In the genomic region with DNA sequence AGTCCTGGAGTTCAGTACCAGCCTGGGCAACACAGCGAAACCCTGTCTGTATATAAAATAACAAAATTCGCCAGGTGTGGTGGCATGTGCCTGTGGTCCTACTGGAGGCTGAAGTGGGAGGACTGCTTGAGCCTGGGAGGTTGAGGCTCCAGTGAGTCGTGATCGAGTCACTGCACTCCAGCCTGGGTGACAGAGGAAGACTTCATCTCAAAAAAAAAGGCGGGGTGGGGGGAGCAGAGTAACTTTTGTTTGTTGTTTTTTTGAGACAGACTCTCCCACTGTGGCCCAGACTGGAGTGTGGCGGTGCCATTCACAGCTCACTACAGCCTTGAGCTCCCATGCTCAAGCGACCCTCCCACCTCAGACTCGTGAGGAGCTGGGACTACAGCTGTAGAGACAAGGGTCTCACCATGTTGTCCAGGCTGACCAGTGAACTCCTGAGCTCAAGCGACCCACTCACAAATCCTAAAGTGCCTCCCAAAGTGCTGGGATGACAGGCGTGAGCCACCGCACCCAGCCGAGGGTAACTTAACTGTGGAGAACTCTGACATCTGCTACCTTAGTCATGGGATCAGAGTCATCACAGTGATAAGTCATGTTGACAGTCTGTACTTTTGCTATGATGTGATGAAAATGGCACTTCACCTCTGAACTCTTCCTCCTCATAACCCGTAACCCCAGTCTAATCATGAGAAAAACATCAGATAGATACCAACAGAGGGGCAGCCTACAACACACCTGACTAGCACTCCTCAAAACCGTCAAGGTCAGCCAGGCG, we compare ENCODE assay signal across 9 cellular contexts. TPM values are rescaled to one million over a fixed set of nuclear protein-coding genes. Genes with fewer than 3 reads are reported as not detected.
DNase-seq lines count a peak whose midpoint lies in the region; ATAC-seq and TF ChIP-seq lines count a peak whose summit lies in the region.
"Had no signal": no experiment of that assay in that cellular context is flagged by ENCODE, and none has a peak within 500 bp of the region (broad histone marks: within the 10 kb centered on the region; RNA-seq: fewer than 3 reads in every experiment).

No MANE protein-coding gene starts in this region.

- CTCF ChIA-PET in activated CD4-positive, alpha-beta T cell treated with anti-CD3 and anti-CD28 coated beads, Interleukin-2, amount 10 ng/mL, durations not matched to agents 7 days and 5 days (lab: Charles Lee) = interaction anchor here (0.7 to 1.3 kb wide), 2 partner anchors 17 to 29 kb away, joined by 3 read pairs; no protein-coding TSS in a partner anchor
- CTCF ChIA-PET in activated CD4-positive, alpha-beta memory T cell treated with anti-CD3 and anti-CD28 coated beads for 36 hours (lab: Charles Lee) = no interaction called here
- CTCF ChIA-PET in naive thymus-derived CD4-positive, alpha-beta T cell (lab: Charles Lee) = interaction anchor here (1.6 kb wide), 1 partner anchor 32 kb away, joined by 4 read pairs; no protein-coding TSS in a partner anchor

- H3K4me3 Mint-ChIP-seq in activated CD4-positive, alpha-beta T cell treated with anti-CD3 and anti-CD28 coated beads, Interleukin-2, amount 10 ng/mL, durations not matched to agents 24 days and 14 days = no peak overlapping the region
- no peak overlapping the region for H3K4me3 Mint-ChIP-seq in activated CD4-positive, alpha-beta T cell treated with anti-CD3 and anti-CD28 coated beads, Interleukin-2, amount 10 ng/mL, durations not matched to agents 7 days and 5 days
- H3K4me3 Mint-ChIP-seq in activated CD4-positive, alpha-beta memory T cell treated with anti-CD3 and anti-CD28 coated beads for 36 hours = no peak overlapping the region
- H3K4me3 Mint-ChIP-seq in stimulated activated naive CD8-positive, alpha-beta T cell treated with anti-CD3 and anti-CD28 coated beads, Interleukin-15, amount 100 ng/mL, for 72 hours = no peak overlapping the region
- H3K4me3 Mint-ChIP-seq in naive thymus-derived CD4-positive, alpha-beta T cell = no peak overlapping the region

- no peaks in the 10 kb centered on the region for H3K27me3 Mint-ChIP-seq in activated CD4-positive, alpha-beta T cell treated with anti-CD3 and anti-CD28 coated beads, Interleukin-2, amount 10 ng/mL, durations not matched to agents 24 days and 14 days
- no peaks in the 10 kb centered on the region for H3K27me3 Mint-ChIP-seq in activated CD4-positive, alpha-beta T cell treated with anti-CD3 and anti-CD28 coated beads, Interleukin-2, amount 10 ng/mL, durations not matched to agents 7 days and 5 days
- no peaks in the 10 kb centered on the region for H3K27me3 Mint-ChIP-seq in activated CD4-positive, alpha-beta memory T cell treated with anti-CD3 and anti-CD28 coated beads for 36 hours
- H3K27me3 Mint-ChIP-seq in stimulated activated naive CD8-positive, alpha-beta T cell treated with anti-CD3 and anti-CD28 coated beads, Interleukin-15, amount 100 ng/mL, for 72 hours = no peaks in the 10 kb centered on the region
- H3K27me3 Mint-ChIP-seq in naive thymus-derived CD4-positive, alpha-beta T cell = no peaks in the 10 kb centered on the region

- H3K36me3 Mint-ChIP-seq in activated CD4-positive, alpha-beta T cell treated with anti-CD3 and anti-CD28 coated beads, Interleukin-2, amount 10 ng/mL, durations not matched to agents 24 days and 14 days (ENCODE audit: low read depth) = peaks cover 40% of the 10 kb centered on the region
- peaks cover 17% of the 10 kb centered on the region for H3K36me3 Mint-ChIP-seq in activated CD4-positive, alpha-beta T cell treated with anti-CD3 and anti-CD28 coated beads, Interleukin-2, amount 10 ng/mL, durations not matched to agents 7 days and 5 days (ENCODE audit: low read depth)
- H3K36me3 Mint-ChIP-seq in activated CD4-positive, alpha-beta memory T cell treated with anti-CD3 and anti-CD28 coated beads for 36 hours = peaks cover 20% of the 10 kb centered on the region
- peaks cover 5 to 33% (median 8%) of the 10 kb centered on the region in 5 donors for H3K36me3 Mint-ChIP-seq in naive thymus-derived CD4-positive, alpha-beta T cell

- no peak for DNase-seq in activated CD4-positive, alpha-beta T cell treated with anti-CD3 and anti-CD28 coated beads, Interleukin-2, amount 10 ng/mL, durations not matched to agents 24 days and 14 days
- DNase-seq in activated CD4-positive, alpha-beta T cell treated with anti-CD3 and anti-CD28 coated beads, Interleukin-2, amount 10 ng/mL, durations not matched to agents 7 days and 5 days = no peak
- peak; percentile 51 for DNase-seq in activated CD4-positive, alpha-beta memory T cell treated with anti-CD3 and anti-CD28 coated beads for 36 hours
- DNase-seq in foreskin keratinocyte = peak in 1 of 2 donors; percentile 76
- DNase-seq in stimulated activated naive CD8-positive, alpha-beta T cell treated with anti-CD3 and anti-CD28 coated beads, Interleukin-15, amount 100 ng/mL, for 72 hours = no peak
- no peak for DNase-seq in naive thymus-derived CD4-positive, alpha-beta T cell
- DNase-seq in mesenteric fat pad (ENCODE audit: low spot score) = no peak
- DNase-seq in NCI-H446 (lab: John Stamatoyannopoulos, UW) = no peak
- DNase-seq: cortex of kidney had no signal

- no peaks in the 10 kb centered on the region for H3K9me3 Mint-ChIP-seq in activated CD4-positive, alpha-beta T cell treated with anti-CD3 and anti-CD28 coated beads, Interleukin-2, amount 10 ng/mL, durations not matched to agents 24 days and 14 days
- H3K9me3 Mint-ChIP-seq in activated CD4-positive, alpha-beta T cell treated with anti-CD3 and anti-CD28 coated beads, Interleukin-2, amount 10 ng/mL, durations not matched to agents 7 days and 5 days = no peaks in the 10 kb centered on the region
- H3K9me3 Mint-ChIP-seq in activated CD4-positive, alpha-beta memory T cell treated with anti-CD3 and anti-CD28 coated beads for 36 hours = no peaks in the 10 kb centered on the region
- no peaks in the 10 kb centered on the region for H3K9me3 Mint-ChIP-seq in stimulated activated naive CD8-positive, alpha-beta T cell treated with anti-CD3 and anti-CD28 coated beads, Interleukin-15, amount 100 ng/mL, for 72 hours
- peaks cover 0 to 1% (median 0%) of the 10 kb centered on the region in 11 donors for H3K9me3 Mint-ChIP-seq in naive thymus-derived CD4-positive, alpha-beta T cell

- H3K36me3 ChIP-seq in naive thymus-derived CD4-positive, alpha-beta T cell (ENCODE audit: control insufficient read depth in 2 of 3, insufficient read depth in 3 of 3, low read length in 3 of 3) = peaks cover 0 to 67% (median 3%) of the 10 kb centered on the region in 3 experiments

- POLR2A ChIA-PET in activated CD4-positive, alpha-beta T cell treated with anti-CD3 and anti-CD28 coated beads, Interleukin-2, amount 10 ng/mL, durations not matched to agents 7 days and 5 days (lab: Charles Lee) = no interaction called here
- POLR2A ChIA-PET in activated CD4-positive, alpha-beta memory T cell treated with anti-CD3 and anti-CD28 coated beads for 36 hours (lab: Charles Lee) = interaction anchor here (0.7 kb wide), 1 partner anchor 17 kb away, joined by 3 read pairs; no protein-coding TSS in a partner anchor
- POLR2A ChIA-PET in naive thymus-derived CD4-positive, alpha-beta T cell (lab: Charles Lee) = interaction anchor here (0.6 to 0.7 kb wide), 2 partner anchors 9 to 458 kb away, joined by 3 to 4 read pairs; no protein-coding TSS in a partner anchor

- H3K27me3 ChIP-seq in foreskin keratinocyte = no peaks in the 10 kb centered on the region
- H3K27me3 ChIP-seq in naive thymus-derived CD4-positive, alpha-beta T cell (ENCODE audit: control insufficient read depth in 2 of 2, insufficient read depth in 2 of 2, low read length in 2 of 2) = no peaks in the 10 kb centered on the region

- H3K27ac ChIP-seq in foreskin keratinocyte = peak overlapping the region; percentile 95
- no peak overlapping the region for H3K27ac ChIP-seq in naive thymus-derived CD4-positive, alpha-beta T cell (ENCODE audit: low read depth, low read length)

- intact Hi-C loops in activated CD4-positive, alpha-beta T cell treated with anti-CD3 and anti-CD28 coated beads, Interleukin-2, amount 10 ng/mL, durations not matched to agents 24 days and 14 days (cut with micrococcal nuclease) = no loop called here
- intact Hi-C loops in activated CD4-positive, alpha-beta memory T cell treated with anti-CD3 and anti-CD28 coated beads for 36 hours (cut with micrococcal nuclease) = no loop called here
- intact Hi-C loops in naive thymus-derived CD4-positive, alpha-beta T cell (cut with micrococcal nuclease) = no loop called here

- TF ChIP-seq CTCF in foreskin keratinocyte (conservative IDR thresholded peaks at IDR 0.05) = no peak

- no peak overlapping the region for H3K4me3 ChIP-seq in naive thymus-derived CD4-positive, alpha-beta T cell (ENCODE audit: low read length)

- peaks cover 42% of the 10 kb centered on the region for H3K4me1 ChIP-seq in foreskin keratinocyte
- H3K4me1 ChIP-seq in naive thymus-derived CD4-positive, alpha-beta T cell (ENCODE audit: control insufficient read depth in 2 of 2, insufficient read depth in 2 of 2, low read length in 2 of 2) = no peaks in the 10 kb centered on the region

- H3K9me3 ChIP-seq in naive thymus-derived CD4-positive, alpha-beta T cell (ENCODE audit: control insufficient read depth in 2 of 3, low read length in 3 of 3) = no peaks in the 10 kb centered on the region

- peaks cover 13% of the 10 kb centered on the region for H3K4me1 Mint-ChIP-seq in activated CD4-positive, alpha-beta T cell treated with anti-CD3 and anti-CD28 coated beads, Interleukin-2, amount 10 ng/mL, durations not matched to agents 24 days and 14 days
- peaks cover 9% of the 10 kb centered on the region for H3K4me1 Mint-ChIP-seq in activated CD4-positive, alpha-beta T cell treated with anti-CD3 and anti-CD28 coated beads, Interleukin-2, amount 10 ng/mL, durations not matched to agents 7 days and 5 days
- peaks cover 23% of the 10 kb centered on the region for H3K4me1 Mint-ChIP-seq in activated CD4-positive, alpha-beta memory T cell treated with anti-CD3 and anti-CD28 coated beads for 36 hours (ENCODE audit: low read depth)
- H3K4me1 Mint-ChIP-seq in stimulated activated naive CD8-positive, alpha-beta T cell treated with anti-CD3 and anti-CD28 coated beads, Interleukin-15, amount 100 ng/mL, for 72 hours = peaks cover 18% of the 10 kb centered on the region
- peaks cover 18 to 40% (median 23%) of the 10 kb centered on the region in 7 donors for H3K4me1 Mint-ChIP-seq in naive thymus-derived CD4-positive, alpha-beta T cell

- ATAC-seq in foreskin keratinocyte = peak; percentile 57
- ATAC-seq in stimulated activated naive CD8-positive, alpha-beta T cell treated with anti-CD3 and anti-CD28 coated beads, Interleukin-15, amount 100 ng/mL, for 72 hours = no peak
- no peak for ATAC-seq in naive thymus-derived CD4-positive, alpha-beta T cell

- H3K27ac Mint-ChIP-seq in activated CD4-positive, alpha-beta T cell treated with anti-CD3 and anti-CD28 coated beads, Interleukin-2, amount 10 ng/mL, durations not matched to agents 24 days and 14 days = peak overlapping the region; percentile 41
- H3K27ac Mint-ChIP-seq in activated CD4-positive, alpha-beta T cell treated with anti-CD3 and anti-CD28 coated beads, Interleukin-2, amount 10 ng/mL, durations not matched to agents 7 days and 5 days = no peak overlapping the region
- peak overlapping the region; percentile 42 for H3K27ac Mint-ChIP-seq in activated CD4-positive, alpha-beta memory T cell treated with anti-CD3 and anti-CD28 coated beads for 36 hours
- H3K27ac Mint-ChIP-seq in stimulated activated naive CD8-positive, alpha-beta T cell treated with anti-CD3 and anti-CD28 coated beads, Interleukin-15, amount 100 ng/mL, for 72 hours = peak overlapping the region; percentile 59 to 82
- H3K27ac Mint-ChIP-seq in naive thymus-derived CD4-positive, alpha-beta T cell = peak overlapping the region in 4 of 9 donors; percentile 45 to 87 (median 68)

RNA-seq across cellular contexts. Expression of a gene that starts 16.5 kb away (rescaled TPM):
- total RNA-seq in activated CD4-positive, alpha-beta T cell treated with anti-CD3 and anti-CD28 coated beads, Interleukin-2, amount 10 ng/mL, durations not matched to agents 24 days and 14 days = 26.3 and 30.2 TPM in 2 replicates
- 10 to 100 TPM; 27.9 to 31.3 TPM for total RNA-seq in activated CD4-positive, alpha-beta T cell treated with anti-CD3 and anti-CD28 coated beads, Interleukin-2, amount 10 ng/mL, durations not matched to agents 7 days and 5 days
- total RNA-seq in activated CD4-positive, alpha-beta memory T cell treated with anti-CD3 and anti-CD28 coated beads for 36 hours = 10 to 100 TPM; 15.0 to 16.9 TPM
- 58.2 and 67.4 TPM in 2 replicates for total RNA-seq in foreskin keratinocyte
- polyA plus RNA-seq in foreskin keratinocyte = 57.0 and 65.6 TPM in 2 replicates
- 10 to 100 TPM; 16.0 to 27.6 (median 20.8) TPM for total RNA-seq in naive thymus-derived CD4-positive, alpha-beta T cell
- polyA plus RNA-seq in naive thymus-derived CD4-positive, alpha-beta T cell = 10 to 100 TPM; 18.1 to 29.3 TPM
- total RNA-seq in mesenteric fat pad = 44.1 TPM

RNA-seq across cellular contexts. Expression of a gene that starts 24.1 kb away (rescaled TPM):
- total RNA-seq in activated CD4-positive, alpha-beta T cell treated with anti-CD3 and anti-CD28 coated beads, Interleukin-2, amount 10 ng/mL, durations not matched to agents 24 days and 14 days = 142 and 153 TPM in 2 replicates
- 100 to 1,000 TPM; 111 to 144 TPM for total RNA-seq in activated CD4-positive, alpha-beta T cell treated with anti-CD3 and anti-CD28 coated beads, Interleukin-2, amount 10 ng/mL, durations not matched to agents 7 days and 5 days
- total RNA-seq in activated CD4-positive, alpha-beta memory T cell treated with anti-CD3 and anti-CD28 coated beads for 36 hours = 100 to 1,000 TPM; 167 to 172 TPM
- total RNA-seq in foreskin keratinocyte (79.8 and 81.9 TPM in 2 replicates), mesenteric fat pad (89.0 TPM)
- 82.0 and 85.8 TPM in 2 replicates for polyA plus RNA-seq in foreskin keratinocyte
- 100 to 1,000 TPM; 131 to 167 (median 140) TPM for total RNA-seq in naive thymus-derived CD4-positive, alpha-beta T cell
- polyA plus RNA-seq in naive thymus-derived CD4-positive, alpha-beta T cell = 100 to 1,000 TPM; 128 to 134 TPM

RNA-seq across cellular contexts. Expression of a gene that starts 53.6 kb away (rescaled TPM):
- total RNA-seq in activated CD4-positive, alpha-beta T cell treated with anti-CD3 and anti-CD28 coated beads, Interleukin-2, amount 10 ng/mL, durations not matched to agents 24 days and 14 days = 45.5 and 45.9 TPM in 2 replicates
- 10 to 100 TPM; 17.9 to 24.1 TPM for total RNA-seq in activated CD4-positive, alpha-beta T cell treated with anti-CD3 and anti-CD28 coated beads, Interleukin-2, amount 10 ng/mL, durations not matched to agents 7 days and 5 days
- total RNA-seq in activated CD4-positive, alpha-beta memory T cell treated with anti-CD3 and anti-CD28 coated beads for 36 hours = 10 to 100 TPM; 53.3 to 56.5 TPM
- total RNA-seq in foreskin keratinocyte (24.1 and 25.7 TPM in 2 replicates), mesenteric fat pad (434 TPM)
- polyA plus RNA-seq in foreskin keratinocyte = 31.9 and 32.3 TPM in 2 replicates
- 100 to 1,000 TPM in 1 of 5 experiments, 10 to 100 TPM in 4; 27.8 to 201 (median 40.9) TPM for total RNA-seq in naive thymus-derived CD4-positive, alpha-beta T cell
- polyA plus RNA-seq in naive thymus-derived CD4-positive, alpha-beta T cell = 10 to 100 TPM; 12.8 to 14.4 TPM
